In the genomic region with DNA sequence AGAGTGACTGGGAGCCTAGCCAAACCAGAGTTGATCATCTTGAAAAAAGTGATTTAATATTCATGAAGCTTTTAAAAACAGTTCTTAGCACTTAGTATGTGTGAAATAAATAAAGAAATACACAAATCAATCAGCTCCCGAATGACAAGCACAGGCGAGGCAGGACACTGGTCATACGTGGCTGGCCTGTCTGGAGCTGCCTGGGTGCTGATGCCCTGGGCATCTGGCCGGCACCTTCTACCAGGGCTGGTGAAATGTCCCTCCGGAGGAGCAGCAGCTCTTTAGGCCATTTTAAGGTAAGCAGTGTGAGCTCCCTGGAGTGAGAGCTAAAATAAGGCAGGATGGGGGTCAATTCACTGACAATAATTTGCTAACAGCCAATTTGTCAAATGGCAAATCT, we compare ENCODE assay signal across 20 cellular contexts. TPM values are rescaled to one million over a fixed set of nuclear protein-coding genes. Genes with fewer than 3 reads are reported as not detected.
A peak's percentile ranks its signal among the peaks of the same experiment; 100 is the strongest.
DNase-seq lines count a peak whose midpoint lies in the region; ATAC-seq and TF ChIP-seq lines count a peak whose summit lies in the region.
"Had no signal": no experiment of that assay in that cellular context is flagged by ENCODE, and none has a peak within 500 bp of the region (broad histone marks: within the 10 kb centered on the region; RNA-seq: fewer than 3 reads in every experiment).

No MANE protein-coding gene starts in this region.

- peak; percentile 51 for DNase-seq in natural killer cell treated with Interleukin-12 subunit alpha and Interleukin-12 subunit beta and Interleukin-15 and Interleukin-18, amount 100 ng/mL, for 72 hours (ENCODE audit: low spot score)
- DNase-seq in natural killer cell (no peak), sigmoid colon (peak; percentile 30), SK-N-DZ (ENCODE audit: low spot score) (no peak), head of caudate nucleus (no peak)
- no peak for DNase-seq in effector memory CD8-positive, alpha-beta T cell
- no peak for DNase-seq in stimulated activated CD4-positive, alpha-beta T cell treated with anti-CD3 and anti-CD28 coated beads, Interleukin-15, amount 100 ng/mL, for 24 hours
- DNase-seq: CD4-positive, CD25-positive, alpha-beta regulatory T cell; DMS153; H9; KG1; MG63; NCI-H1105 treated with DMSO at 0.1 percent for 48 hours; NCI-H1930; NCI-H2107; NCI-H524 treated with DMSO at 0.1 percent for 48 hours; NCI-H774 had no signal

- H3K27me3 Mint-ChIP-seq in natural killer cell treated with Interleukin-12 subunit alpha and Interleukin-12 subunit beta and Interleukin-15 and Interleukin-18, amount 100 ng/mL, for 72 hours: no peaks in the 10 kb centered on the region
- no peaks in the 10 kb centered on the region for H3K27me3 Mint-ChIP-seq in natural killer cell (ENCODE audit: low read depth in 2 of 2)
- H3K27me3 Mint-ChIP-seq in effector memory CD8-positive, alpha-beta T cell: no peaks in the 10 kb centered on the region
- H3K27me3 Mint-ChIP-seq: CD4-positive, CD25-positive, alpha-beta regulatory T cell had no signal

- no peak overlapping the region for H3K4me3 ChIP-seq in sigmoid colon
- H3K4me3 ChIP-seq: BLaER1, GM23338, MG63 had no signal

- no peak for TF ChIP-seq EP300 in sigmoid colon (IDR thresholded peaks at IDR 0.05)

- no peak for ATAC-seq in natural killer cell treated with Interleukin-12 subunit alpha and Interleukin-12 subunit beta and Interleukin-15 and Interleukin-18, amount 100 ng/mL, for 72 hours
- no peak for ATAC-seq in natural killer cell
- ATAC-seq in effector memory CD8-positive, alpha-beta T cell (replicated peaks): no peak

- 85 to 90% methylated on average over 5 of the region's 5 CpGs for WGBS in sigmoid colon, 2 donors

- intact Hi-C loops in natural killer cell (cut with micrococcal nuclease) (no loop called here), sigmoid colon (cut with DNase I) (no loop called here), head of caudate nucleus (cut with DNase I) (no loop called here)

- peaks cover 0 to 10% (median 0%) of the 10 kb centered on the region in 3 donors for H3K27me3 ChIP-seq in sigmoid colon
- H3K27me3 ChIP-seq: BLaER1, MG63 had no signal

- H3K4me3 Mint-ChIP-seq in natural killer cell treated with Interleukin-12 subunit alpha and Interleukin-12 subunit beta and Interleukin-15 and Interleukin-18, amount 100 ng/mL, for 72 hours: no peak overlapping the region
- H3K4me3 Mint-ChIP-seq in natural killer cell: no peak overlapping the region
- no peak overlapping the region for H3K4me3 Mint-ChIP-seq in effector memory CD8-positive, alpha-beta T cell
- H3K4me3 Mint-ChIP-seq: GM23338, H9 had no signal

- no peak overlapping the region for H3K27ac Mint-ChIP-seq in natural killer cell treated with Interleukin-12 subunit alpha and Interleukin-12 subunit beta and Interleukin-15 and Interleukin-18, amount 100 ng/mL, for 72 hours
- H3K27ac Mint-ChIP-seq in natural killer cell: no peak overlapping the region
- peak overlapping the region; percentile 51 to 65 for H3K27ac Mint-ChIP-seq in effector memory CD8-positive, alpha-beta T cell
- H3K27ac Mint-ChIP-seq: GM23338 had no signal

- no peaks in the 10 kb centered on the region for H3K36me3 Mint-ChIP-seq in natural killer cell treated with Interleukin-12 subunit alpha and Interleukin-12 subunit beta and Interleukin-15 and Interleukin-18, amount 100 ng/mL, for 72 hours
- H3K36me3 Mint-ChIP-seq in natural killer cell: no peaks in the 10 kb centered on the region
- H3K36me3 Mint-ChIP-seq in effector memory CD8-positive, alpha-beta T cell (ENCODE audit: insufficient read depth): peaks cover 54% of the 10 kb centered on the region

- H3K27ac ChIP-seq in sigmoid colon: no peak overlapping the region
- H3K27ac ChIP-seq: BLaER1 had no signal

- H3K4me1 ChIP-seq in sigmoid colon: peaks cover 0 to 6% (median 0%) of the 10 kb centered on the region in 4 donors
- H3K4me1 ChIP-seq: BLaER1 had no signal

- H3K9me3 ChIP-seq in sigmoid colon: no peaks in the 10 kb centered on the region
- H3K9me3 ChIP-seq: BLaER1, MG63 had no signal

- no peak for TF ChIP-seq POLR2A in sigmoid colon (IDR thresholded peaks at IDR 0.05)

- no peaks in the 10 kb centered on the region for H3K36me3 ChIP-seq in sigmoid colon
- H3K36me3 ChIP-seq: BLaER1 had no signal

- peaks cover 0 to 3% of the 10 kb centered on the region in 2 donors for H3K4me1 Mint-ChIP-seq in natural killer cell treated with Interleukin-12 subunit alpha and Interleukin-12 subunit beta and Interleukin-15 and Interleukin-18, amount 100 ng/mL, for 72 hours (ENCODE audit: low read depth in 2 of 2)
- peaks cover 0 to 6% of the 10 kb centered on the region in 2 donors for H3K4me1 Mint-ChIP-seq in natural killer cell
- peaks cover 2 to 4% of the 10 kb centered on the region in 2 donors for H3K4me1 Mint-ChIP-seq in effector memory CD8-positive, alpha-beta T cell (ENCODE audit: low read depth in 2 of 2)

- TF ChIP-seq CTCF in natural killer cell (IDR thresholded peaks at IDR 0.05): no peak
- TF ChIP-seq CTCF in sigmoid colon (IDR thresholded peaks at IDR 0.05): no peak

- no peaks in the 10 kb centered on the region for H3K9me3 Mint-ChIP-seq in natural killer cell treated with Interleukin-12 subunit alpha and Interleukin-12 subunit beta and Interleukin-15 and Interleukin-18, amount 100 ng/mL, for 72 hours
- no peaks in the 10 kb centered on the region for H3K9me3 Mint-ChIP-seq in natural killer cell
- no peaks in the 10 kb centered on the region for H3K9me3 Mint-ChIP-seq in effector memory CD8-positive, alpha-beta T cell
- H3K9me3 Mint-ChIP-seq: CD4-positive, CD25-positive, alpha-beta regulatory T cell; GM23338; H9 had no signal

RNA-seq across cellular contexts. Expression of a gene that starts 23.7 kb away (rescaled TPM):
- 100 to 1,000 TPM in 1 of 2 donors, 10 to 100 TPM in 1; 56.7 to 125 TPM for total RNA-seq in natural killer cell treated with Interleukin-12 subunit alpha and Interleukin-12 subunit beta and Interleukin-15 and Interleukin-18, amount 100 ng/mL, for 72 hours
- 10 to 100 TPM; 10.7 to 11.8 (median 11.3) TPM for total RNA-seq in natural killer cell
- 10 to 100 TPM; 11.0 to 16.4 (median 13.9) TPM for total RNA-seq in sigmoid colon
- polyA plus RNA-seq in sigmoid colon: 10 to 100 TPM in 2 of 3 donors, 1 to 10 TPM in 1; 5.5 to 23.7 (median 16.8) TPM
- not detected in 2 replicates for polyA plus RNA-seq in SK-N-DZ (2014; cell fraction: cytosol; rRNA removed)
- not detected in 2 replicates for polyA plus RNA-seq in SK-N-DZ (2014; cell fraction: nucleus; rRNA removed)
- total RNA-seq: G401 had no signal

Comparison
In these comparisons a context has a peak if more than half of its experiments do, and no peak if none do; other contexts are left out.
1. DNase-seq: peak in natural killer cell treated with Interleukin-12 subunit alpha and Interleukin-12 subunit beta and Interleukin-15 and Interleukin-18, amount 100 ng/mL, for 72 hours (single experiment) and sigmoid colon (single experiment); none in natural killer cell (single experiment), effector memory CD8-positive, alpha-beta T cell (0 of 3), stimulated activated CD4-positive, alpha-beta T cell treated with anti-CD3 and anti-CD28 coated beads, Interleukin-15, amount 100 ng/mL, for 24 hours (single experiment), SK-N-DZ (single experiment) and head of caudate nucleus (0 of 42).
2. H3K27ac Mint-ChIP-seq: peak in effector memory CD8-positive, alpha-beta T cell (2 of 2); none in natural killer cell treated with Interleukin-12 subunit alpha and Interleukin-12 subunit beta and Interleukin-15 and Interleukin-18, amount 100 ng/mL, for 72 hours (0 of 2) and natural killer cell (0 of 2).